22 cellular contexts compared by ENCODE assay signal in genomic region chr20:50299325-50299629, GRCh38.
DNase-seq lines count a peak whose midpoint lies in the region; ATAC-seq, FAIRE-seq and TF ChIP-seq lines count a peak whose summit lies in the region.
"Had no signal": no experiment of that assay in that cellular context is flagged by ENCODE, and none has a peak within 500 bp of the region (broad histone marks: within the 10 kb centered on the region; RNA-seq: fewer than 3 reads in every experiment).

No MANE protein-coding gene starts in this region.

- ATAC-seq in HepG2 (no peak), right lobe of liver (no peak), K562 (no peak), body of pancreas (no peak)
- ATAC-seq: CD8-positive, alpha-beta T cell had no signal

- TF ChIP-seq POLR2A in HepG2 (IDR thresholded peaks at IDR 0.05; ENCODE audit: insufficient read depth in 1 of 2, low read depth in 2 of 2, low read length in 2 of 2) = no peak
- no peak for TF ChIP-seq POLR2A in right lobe of liver (IDR thresholded peaks at IDR 0.05)
- no peak for TF ChIP-seq POLR2A in K562 (conservative IDR thresholded peaks at IDR 0.05)
- TF ChIP-seq POLR2A in body of pancreas (IDR thresholded peaks at IDR 0.05) = no peak

- intact Hi-C loops in HepG2 (cut with micrococcal nuclease; ENCODE audit: unreplicated experiment) = no loop called here
- intact Hi-C loops in right lobe of liver (cut with DNase I) = no loop called here
- intact Hi-C loops in K562 (cut with micrococcal nuclease) = no loop called here
- intact Hi-C loops in posterior vena cava (cut with DNase I) = loop anchor here in 1 of 2 donors (10.0 kb wide), 1 partner anchor 86 kb away; no protein-coding TSS in a partner anchor
- intact Hi-C loops in body of pancreas (cut with DNase I) = no loop called here

- no peaks in the 10 kb centered on the region for H3K9me3 ChIP-seq in HepG2 (ENCODE audit: low read length)
- H3K9me3 ChIP-seq in right lobe of liver = no peaks in the 10 kb centered on the region
- H3K9me3 ChIP-seq in K562 (replicated peaks; ENCODE audit: control insufficient read depth, insufficient read depth, low read depth, low read length) = no peaks in the 10 kb centered on the region; the same call in 1 of the 2 replicates
- H3K9me3 ChIP-seq in body of pancreas = no peaks in the 10 kb centered on the region
- H3K9me3 ChIP-seq: BLaER1, Caco-2 had no signal

- H3K36me3 ChIP-seq in HepG2 (replicated peaks in 1 of 2; ENCODE audit: control insufficient read depth in 1 of 2, insufficient read depth in 2 of 2, low read length in 2 of 2) (no peaks in the 10 kb centered on the region), right lobe of liver (no peaks in the 10 kb centered on the region), K562 (ENCODE audit: control insufficient read depth, insufficient read depth, low read length) (no peaks in the 10 kb centered on the region), body of pancreas (replicated peaks in 1 of 2; ENCODE audit: insufficient read depth in 1 of 2, low read depth in 2 of 2) (no peaks in the 10 kb centered on the region)
- H3K36me3 ChIP-seq: BLaER1 had no signal

- no peak for TF ChIP-seq EP300 in HepG2 (IDR thresholded peaks at IDR 0.05; ENCODE audit: low read depth in 2 of 2, low read length in 2 of 2)
- no peak for TF ChIP-seq EP300 in HepG2 (CRISPR knock-in tag; IDR thresholded peaks at IDR 0.05; ENCODE audit: borderline replicate concordance)
- TF ChIP-seq EP300 in K562 (IDR thresholded peaks at IDR 0.05; ENCODE audit: low read length) = no peak

- TF ChIP-seq CTCF in HepG2 (CRISPR knock-in tag; IDR thresholded peaks at IDR 0.05) (no peak), right lobe of liver (IDR thresholded peaks at IDR 0.05) (no peak), K562 (IDR thresholded peaks at IDR 0.05 in 2 of 3, conservative IDR thresholded peaks at IDR 0.05 in 1 of 3; ENCODE audit: insufficient read depth in 2 of 3, low read depth in 1 of 3, low read length in 3 of 3) (no peak), body of pancreas (IDR thresholded peaks at IDR 0.05) (no peak)

- H3K9me1 ChIP-seq in K562 (ENCODE audit: control insufficient read depth, insufficient read depth, low read length) = no peaks in the 10 kb centered on the region

- H3K79me2 ChIP-seq in HepG2 (ENCODE audit: insufficient read depth, low read length) (no peaks in the 10 kb centered on the region), K562 (ENCODE audit: control insufficient read depth, insufficient read depth, low read length) (no peaks in the 10 kb centered on the region)

- H3K9ac ChIP-seq in HepG2 (ENCODE audit: insufficient read depth, low read depth, low read length) (no peak overlapping the region), K562 (ENCODE audit: insufficient read depth in 1 of 2, low read depth in 2 of 2, low read length in 2 of 2) (no peak overlapping the region)
- H3K9ac ChIP-seq: BLaER1, GM23248 had no signal

- H4K20me1 ChIP-seq in HepG2 (ENCODE audit: insufficient read depth, low read length) (no peaks in the 10 kb centered on the region), K562 (replicated peaks; ENCODE audit: control insufficient read depth, insufficient read depth, low read length) (no peaks in the 10 kb centered on the region)

- H3K27me3 ChIP-seq in HepG2 (ENCODE audit: control insufficient read depth in 1 of 2, insufficient read depth in 2 of 2, low read length in 2 of 2) = no peaks in the 10 kb centered on the region; a peak in 1 of 5 replicates
- no peaks in the 10 kb centered on the region for H3K27me3 ChIP-seq in right lobe of liver
- H3K27me3 ChIP-seq in K562 (ENCODE audit: control insufficient read depth in 2 of 2, insufficient read depth in 2 of 2, low read length in 2 of 2) = no peaks in the 10 kb centered on the region
- no peaks in the 10 kb centered on the region for H3K27me3 ChIP-seq in body of pancreas

- TF ChIP-seq RAD21 in HepG2 (CRISPR knock-in tag; IDR thresholded peaks at IDR 0.05) (no peak), K562 (CRISPR knock-in tag; conservative IDR thresholded peaks at IDR 0.05 in 1 of 2, IDR thresholded peaks at IDR 0.05 in 1 of 2) (no peak)

- CTCF ChIA-PET in HepG2 (lab: Yijun Ruan, JAX; ENCODE audit: low intra/inter-chr PET ratio, low total read pairs) = no interaction called here
- CTCF ChIA-PET in K562 (lab: Yijun Ruan, JAX; ENCODE audit: low intra/inter-chr PET ratio) = no interaction called here

- FAIRE-seq in HepG2 (lab: Jason Lieb, UNC) (no peak), K562 (lab: Jason Lieb, UNC) (no peak)
- FAIRE-seq: A204.1, G401.6, GM12892, GM19239, H1 had no signal

- DNase-seq in HepG2 (ENCODE audit: low spot score) (no peak), right lobe of liver (no peak), K562 (ENCODE audit: extremely low read depth in 1 of 4, low spot score in 3 of 4) (no peak), posterior vena cava (ENCODE audit: low spot score) (peak; percentile 45), NCI-H146 treated with DMSO at 0.1 percent for 48 hours (lab: John Stamatoyannopoulos, UW; ENCODE audit: unreplicated experiment) (no peak), body of pancreas (no peak)
- DNase-seq: Caco-2; CD4-positive, CD25-positive, alpha-beta regulatory T cell; CD8-positive, alpha-beta T cell; DMS153; DND-41; GM23248; H7; HCEC 1CT had no signal

- WGBS in HepG2 (ENCODE audit: low lambda C conversion rate) = 98% methylated on average over 6 of the region's 6 CpGs
- WGBS in right lobe of liver (ENCODE audit: insufficient coverage, low coverage, low lambda C conversion rate, missing lambda C conversion rate) = 97% methylated on average over 6 of the region's 6 CpGs
- WGBS in K562 (ENCODE audit: insufficient coverage, low coverage, missing lambda C conversion rate) = 45% methylated on average over 6 of the region's 6 CpGs
- WGBS in body of pancreas, 2 donors = 92 to 97% methylated on average over 6 of the region's 6 CpGs

- H3K4me3 ChIP-seq in HepG2 (replicated peaks in 1 of 3; ENCODE audit: insufficient read depth in 1 of 3, low read depth in 2 of 3, low read length in 3 of 3) = no peak overlapping the region
- no peak overlapping the region for H3K4me3 ChIP-seq in right lobe of liver
- H3K4me3 ChIP-seq in K562 = no peak overlapping the region
- no peak overlapping the region for H3K4me3 ChIP-seq in body of pancreas
- H3K4me3 ChIP-seq: BLaER1, GM23248 had no signal

- BruUV-seq in HepG2 (replicated peaks; lab: Mats Ljungman, UMichigan) = no TSS peak
- BruUV-seq in K562 (replicated peaks; lab: Mats Ljungman, UMichigan) = no TSS peak

- H2AFZ ChIP-seq in HepG2 (ENCODE audit: low read length) = no peak overlapping the region
- no peak overlapping the region for H2AFZ ChIP-seq in K562 (ENCODE audit: low read depth, low read length)
- H2AFZ ChIP-seq: GM23248 had no signal

- no peak overlapping the region for H3K27ac ChIP-seq in HepG2 (ENCODE audit: extremely low read length, insufficient read depth, low read length)
- H3K27ac ChIP-seq in right lobe of liver = no peak overlapping the region
- H3K27ac ChIP-seq in K562 (ENCODE audit: extremely low read depth, low read depth, low read length) = no peak overlapping the region
- H3K27ac ChIP-seq in body of pancreas = no peak overlapping the region
- H3K27ac ChIP-seq: 22Rv1, BLaER1, C4-2B, GM23248 had no signal

- H3K4me1 ChIP-seq in HepG2 (ENCODE audit: insufficient read depth, low read length) (peaks cover 80% of the 10 kb centered on the region), right lobe of liver (peaks cover 0 to 36% (median 10%) of the 10 kb centered on the region in 4 donors), K562 (replicated peaks in 1 of 2; ENCODE audit: control insufficient read depth in 2 of 2, insufficient read depth in 2 of 2, low read length in 2 of 2) (peaks cover 40 to 45% of the 10 kb centered on the region in 2 experiments), body of pancreas (peaks cover 8% of the 10 kb centered on the region)

- POLR2A ChIA-PET in HepG2 (lab: Yijun Ruan, JAX) = no interaction called here
- POLR2A ChIA-PET in K562 (lab: Yijun Ruan, JAX) = no interaction called here

- in situ Hi-C loops in HepG2 (cut with HindIII; ENCODE audit: extremely low pct_ligation_motif_present, low pct_unique_long_range_greater_than_20kb) (no loop called here), K562 (cut with MboI) (no loop called here)

- H3K4me2 ChIP-seq in HepG2 (ENCODE audit: low read depth, low read length) = no peak overlapping the region
- no peak overlapping the region for H3K4me2 ChIP-seq in K562 (ENCODE audit: insufficient read depth, low read length)
- H3K4me2 ChIP-seq: BLaER1 had no signal

TF ChIP-seq in HepG2, 621 proteins besides CTCF, POLR2A, EP300 and RAD21 (continues in another document):
- TF ChIP-seq GMEB2 (CRISPR knock-in tag; IDR thresholded peaks at IDR 0.05; ENCODE audit: low read depth) (no peak), MBNL3 (CRISPR knock-in tag; conservative IDR thresholded peaks at IDR 0.05) (no peak), ZNF530 (CRISPR knock-in tag; IDR thresholded peaks at IDR 0.05; ENCODE audit: low read depth) (no peak), NFKBIZ (CRISPR knock-in tag; IDR thresholded peaks at IDR 0.05) (no peak)

TF ChIP-seq in K562, 482 proteins besides CTCF, POLR2A, EP300 and RAD21 (continues in another document):
- TF ChIP-seq GTF2E2 (tag; IDR thresholded peaks at IDR 0.05) = no peak
- no peak for TF ChIP-seq NFYB (IDR thresholded peaks at IDR 0.05; ENCODE audit: extremely low read depth, insufficient read length)
- TF ChIP-seq ZKSCAN1 (IDR thresholded peaks at IDR 0.05; ENCODE audit: low read depth, low read length) = peak; percentile 90
- no peak for TF ChIP-seq CBX8 (IDR thresholded peaks at IDR 0.05; ENCODE audit: borderline replicate concordance, extremely low read depth, low read depth, low read length, poor library complexity, severe bottlenecking)
- TF ChIP-seq ZNF717 (CRISPR knock-in tag; IDR thresholded peaks at IDR 0.05) = no peak
- TF ChIP-seq, protein P1, sequence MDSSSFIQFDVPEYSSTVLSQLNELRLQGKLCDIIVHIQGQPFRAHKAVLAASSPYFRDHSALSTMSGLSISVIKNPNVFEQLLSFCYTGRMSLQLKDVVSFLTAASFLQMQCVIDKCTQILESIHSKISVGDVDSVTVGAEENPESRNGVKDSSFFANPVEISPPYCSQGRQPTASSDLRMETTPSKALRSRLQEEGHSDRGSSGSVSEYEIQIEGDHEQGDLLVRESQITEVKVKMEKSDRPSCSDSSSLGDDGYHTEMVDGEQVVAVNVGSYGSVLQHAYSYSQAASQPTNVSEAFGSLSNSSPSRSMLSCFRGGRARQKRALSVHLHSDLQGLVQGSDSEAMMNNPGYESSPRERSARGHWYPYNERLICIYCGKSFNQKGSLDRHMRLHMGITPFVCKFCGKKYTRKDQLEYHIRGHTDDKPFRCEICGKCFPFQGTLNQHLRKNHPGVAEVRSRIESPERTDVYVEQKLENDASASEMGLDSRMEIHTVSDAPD (CRISPR knock-in tag; IDR thresholded peaks at IDR 0.05) = no peak
- no peak for TF ChIP-seq JUNB (CRISPR knock-in tag; conservative IDR thresholded peaks at IDR 0.05)
- no peak for TF ChIP-seq NR1H2 (CRISPR knock-in tag; IDR thresholded peaks at IDR 0.05)
- no peak for TF ChIP-seq PHB2 (IDR thresholded peaks at IDR 0.05; ENCODE audit: low read depth)

Comparison
In these comparisons a context has a peak if more than half of its experiments do, and no peak if none do; other contexts are left out.
1. Of the 241 proteins assayed by ChIP-seq in both HepG2 and K562: peak only in HepG2: MXD1, MYNN and ZFP91; only in K562: PTBP1; in both: ADNP and ZKSCAN1; in neither: 234; mixed calls (peak in some experiments, not most) for 1.